ENCODE assay signal across 8 cellular contexts in the genomic region with DNA sequence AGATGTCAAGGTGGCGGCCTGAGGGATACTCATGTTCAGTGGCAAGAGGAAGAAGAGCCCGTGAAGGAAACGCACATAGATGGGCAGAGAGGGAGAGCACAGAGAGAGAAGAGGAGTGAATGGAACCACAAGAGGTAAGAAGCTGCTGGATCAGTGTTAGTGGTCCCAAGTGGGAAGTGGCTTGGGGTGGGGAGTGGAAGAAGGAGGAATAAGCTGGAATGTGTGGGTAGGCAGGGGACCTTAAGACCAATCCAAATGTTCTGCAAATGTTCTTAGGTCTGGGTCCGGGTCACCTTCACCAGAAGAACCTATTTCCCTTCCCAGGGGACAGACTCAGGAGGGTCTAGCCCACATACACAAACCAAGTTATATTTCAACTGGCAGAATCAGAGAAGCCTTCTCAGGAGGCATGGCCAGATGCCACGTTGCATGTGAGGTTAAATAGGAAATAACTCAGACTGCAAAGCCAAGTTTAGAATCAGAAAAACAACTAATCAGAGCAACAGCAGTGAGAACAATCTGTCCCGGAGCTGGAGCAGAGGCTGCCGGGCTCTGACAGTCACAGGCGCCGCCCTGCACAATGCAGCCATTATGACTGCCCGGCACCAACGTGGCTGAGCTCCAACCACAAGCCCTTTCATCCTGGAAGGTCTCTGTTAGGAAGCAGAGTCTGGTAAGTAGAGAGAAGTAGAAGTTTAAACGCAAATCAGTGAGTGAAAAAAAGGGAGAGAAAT.
A peak's percentile ranks its signal among the peaks of the same experiment; 100 is the strongest.
DNase-seq lines count a peak whose midpoint lies in the region; ATAC-seq and TF ChIP-seq lines count a peak whose summit lies in the region.

No MANE protein-coding gene starts in this region.

- H3K36me3 ChIP-seq in spleen, result no peaks in the 10 kb centered on the region

- H3K4me3 Mint-ChIP-seq in MCF 10A (ENCODE audit: unreplicated experiment), result peak overlapping the region; percentile 26

- no peaks in the 10 kb centered on the region for H3K36me3 Mint-ChIP-seq in MCF 10A (ENCODE audit: insufficient read depth, unreplicated experiment)

- POLR2A ChIA-PET in MCF 10A (lab: Yijun Ruan, JAX), result interaction anchor here (0.6 to 1.0 kb wide), 2 partner anchors 46 to 93 kb away, joined by 3 read pairs; no protein-coding TSS in a partner anchor

- peak overlapping the region in 1 of 8 donors; percentile 3 for H3K4me3 ChIP-seq in spleen

- H3K9me3 ChIP-seq in spleen, result no peaks in the 10 kb centered on the region

- peak overlapping the region; percentile 64 for H3K27ac Mint-ChIP-seq in MCF 10A (ENCODE audit: low read depth, unreplicated experiment)

- H3K4me1 ChIP-seq in spleen, result peaks cover 0 to 12% (median 11%) of the 10 kb centered on the region in 6 donors

- CTCF ChIA-PET in MCF 10A (lab: Yijun Ruan, JAX), result interaction anchor here (0.7 kb wide), 1 partner anchor 421 kb away, joined by 3 read pairs; no protein-coding TSS in a partner anchor

- no peaks in the 10 kb centered on the region for H3K27me3 ChIP-seq in spleen (replicated peaks in 1 of 7)

- WGBS in spleen, 5 donors, result 31 to 35% (median 33%) methylated on average over 12 of the region's 12 CpGs

- ATAC-seq in HG03432 (IDR thresholded peaks at IDR 0.05; ENCODE audit: unreplicated experiment) (peak; percentile 55), HG02852 (IDR thresholded peaks at IDR 0.05; ENCODE audit: unreplicated experiment) (no peak), GM19395 (IDR thresholded peaks at IDR 0.05; ENCODE audit: unreplicated experiment) (no peak)
- no peak for ATAC-seq in activated CD4-positive, CD25-positive, alpha-beta regulatory T cell treated with anti-CD3 and anti-CD28 coated beads, Interleukin-2, amount 50 U/mL, for 24 hours

- H3K9me3 Mint-ChIP-seq in MCF 10A (ENCODE audit: unreplicated experiment), result no peaks in the 10 kb centered on the region

- DNase-seq in MCF 10A (ENCODE audit: unreplicated experiment) (peak; percentile 7), kidney tubule cell (ENCODE audit: low spot score) (peak; percentile 27), spleen (peak; percentile 81), erythroblast (lab: John Stamatoyannopoulos, UW) (no peak)

- H3K27ac ChIP-seq in spleen, result peak overlapping the region in 6 of 8 donors; percentile 16 to 73 (median 61)

- BruUV-seq in MCF 10A (replicated peaks; lab: Mats Ljungman, UMichigan), result no TSS peak

- no peaks in the 10 kb centered on the region for H3K27me3 Mint-ChIP-seq in MCF 10A (ENCODE audit: insufficient read depth, unreplicated experiment)

- TF ChIP-seq POLR2A in spleen (IDR thresholded peaks at IDR 0.05) (no peak), erythroblast (IDR thresholded peaks at IDR 0.05; ENCODE audit: low read length) (no peak)

- H3K4me1 Mint-ChIP-seq in MCF 10A (ENCODE audit: insufficient read depth, unreplicated experiment), result peaks cover 12% of the 10 kb centered on the region

- TF ChIP-seq CTCF in MCF 10A (IDR thresholded peaks at IDR 0.05; ENCODE audit: unreplicated experiment) (no peak), spleen (IDR thresholded peaks at IDR 0.05 in 8 of 11, conservative IDR thresholded peaks at IDR 0.05 in 3 of 11) (no peak)

- intact Hi-C loops in MCF 10A (cut with micrococcal nuclease), result no loop called here
- intact Hi-C loops in spleen (cut with DNase I; ENCODE audit: low total_unique reads), result no loop called here

Comparison
In these comparisons a context has a peak if more than half of its experiments do, and no peak if none do; other contexts are left out.
1. DNase-seq: peak in MCF 10A (single experiment), kidney tubule cell (single experiment) and spleen (single experiment); none in erythroblast (0 of 2).